In the genomic region with DNA sequence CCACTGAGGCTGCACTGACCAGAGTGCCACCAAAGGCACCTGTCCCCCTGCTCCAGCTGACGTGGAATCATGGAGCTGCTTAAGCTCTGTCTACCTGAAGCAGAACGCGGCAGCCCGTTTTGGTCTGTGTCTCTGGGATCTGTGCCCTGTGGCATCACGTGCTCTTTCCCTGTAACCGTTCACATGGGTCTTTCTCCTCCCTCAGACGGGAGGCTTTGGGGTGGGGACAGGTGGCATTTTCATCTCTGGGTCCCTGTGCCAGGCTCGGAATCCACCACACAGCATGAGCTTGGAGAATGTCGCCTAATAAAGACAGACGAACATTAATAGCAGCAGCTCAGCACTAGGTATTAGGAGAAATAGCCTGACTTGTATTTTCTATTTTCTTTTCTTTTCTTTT, we compare ENCODE assay signal across 12 cellular contexts. TPM values are rescaled to one million over a fixed set of nuclear protein-coding genes. Genes with fewer than 3 reads are reported as not detected.
DNase-seq lines count a peak whose midpoint lies in the region; ATAC-seq and TF ChIP-seq lines count a peak whose summit lies in the region.
"Had no signal": no experiment of that assay in that cellular context is flagged by ENCODE, and none has a peak within 500 bp of the region (broad histone marks: within the 10 kb centered on the region; RNA-seq: fewer than 3 reads in every experiment).

No MANE protein-coding gene starts in this region.

- no peaks in the 10 kb centered on the region for H3K9me2 ChIP-seq in SK-N-SH

- no peak for ATAC-seq in SK-N-SH treated with all-trans-retinoic acid at 6 μM for 48 hours
- ATAC-seq in HG02852 (IDR thresholded peaks at IDR 0.05; ENCODE audit: unreplicated experiment) = no peak

- no peaks in the 10 kb centered on the region for H3K27me3 Mint-ChIP-seq in Calu3 (ENCODE audit: unreplicated experiment)
- H3K27me3 Mint-ChIP-seq in brain = peaks cover 5% of the 10 kb centered on the region
- peaks cover 30% of the 10 kb centered on the region for H3K27me3 Mint-ChIP-seq in nephron (ENCODE audit: low read depth)

- BruUV-seq in Calu3 (replicated peaks; lab: Mats Ljungman, UMichigan) = no TSS peak

- H3K4me3 ChIP-seq in SK-N-SH (ENCODE audit: low read depth in 2 of 2, low read length in 1 of 2) = no peak overlapping the region
- H3K4me3 ChIP-seq: skin epidermis had no signal

- 0 out of 2 replicates have a peak, but pooled peaks cover 7% of the 10 kb centered on the region for H4K20me1 ChIP-seq in SK-N-SH (ENCODE audit: insufficient read depth)

- intact Hi-C loops in Calu3 (cut with micrococcal nuclease; ENCODE audit: unreplicated experiment) = no loop called here

- no peak for TF ChIP-seq CTCF in SK-N-SH (IDR thresholded peaks at IDR 0.05)
- no peak for TF ChIP-seq CTCF in Calu3 (IDR thresholded peaks at IDR 0.05; ENCODE audit: unreplicated experiment)
- no peak for TF ChIP-seq CTCF in brain (conservative IDR thresholded peaks at IDR 0.05)
- no peak for TF ChIP-seq CTCF in nephron (IDR thresholded peaks at IDR 0.05; ENCODE audit: unreplicated experiment in 3 of 3)

- POLR2A ChIA-PET in SK-N-SH (lab: Yijun Ruan, JAX) = interaction anchor here (0.7 kb wide), 1 partner anchor 49 kb away, joined by 3 read pairs; no protein-coding TSS in a partner anchor

- no peak for TF ChIP-seq RAD21 in SK-N-SH (IDR thresholded peaks at IDR 0.05; ENCODE audit: low read length)

- peaks cover 11% of the 10 kb centered on the region; the same call in 1 of the 2 replicates for H3K27me3 ChIP-seq in SK-N-SH (ENCODE audit: insufficient read depth)

- TF ChIP-seq EP300 in SK-N-SH (IDR thresholded peaks at IDR 0.05; ENCODE audit: borderline replicate concordance in 1 of 2, low read depth in 1 of 2, low read length in 1 of 2) = no peak

- H3K36me3 Mint-ChIP-seq in Calu3 (ENCODE audit: insufficient read depth, unreplicated experiment) (peaks cover 73% of the 10 kb centered on the region), brain (no peaks in the 10 kb centered on the region), nephron (ENCODE audit: low read depth) (no peaks in the 10 kb centered on the region)

- no peak overlapping the region for H3K4me2 ChIP-seq in SK-N-SH

- H3K36me3 ChIP-seq in SK-N-SH (replicated peaks in 1 of 2; ENCODE audit: control insufficient read depth in 1 of 2, insufficient read depth in 2 of 2, low read length in 1 of 2) = no peaks in the 10 kb centered on the region

- H3K9me3 ChIP-seq in SK-N-SH = no peaks in the 10 kb centered on the region

- no peak overlapping the region for H3K27ac ChIP-seq in SK-N-SH (ENCODE audit: low read depth in 2 of 2, low read length in 1 of 2)
- H3K27ac ChIP-seq: skin epidermis had no signal

- H3K79me2 ChIP-seq in SK-N-SH (ENCODE audit: insufficient read depth) = no peaks in the 10 kb centered on the region

- H3K4me3 Mint-ChIP-seq in Calu3 (ENCODE audit: low read depth, unreplicated experiment) (peak overlapping the region; percentile 50), brain (peak overlapping the region; percentile 37 to 85 (median 77)), nephron (peak overlapping the region; percentile 77 to 88 (median 86))

- peak overlapping the region; percentile 74 for H3K27ac Mint-ChIP-seq in Calu3 (ENCODE audit: unreplicated experiment)
- peak overlapping the region in 2 of 5 experiments; percentile 66 to 75 for H3K27ac Mint-ChIP-seq in brain
- H3K27ac Mint-ChIP-seq in nephron = no peak overlapping the region

- 81% methylated on average over 7 of the region's 10 CpGs for WGBS in SK-N-SH (ENCODE audit: low lambda C conversion rate)

- H3K4me1 Mint-ChIP-seq in Calu3 (ENCODE audit: low read depth, unreplicated experiment) = peaks cover 12% of the 10 kb centered on the region
- H3K4me1 Mint-ChIP-seq in brain = peaks cover 14% of the 10 kb centered on the region
- peaks cover 8% of the 10 kb centered on the region for H3K4me1 Mint-ChIP-seq in nephron

- peaks cover 0 to 4% of the 10 kb centered on the region in 2 experiments; a peak in 1 of 4 replicates for H3K4me1 ChIP-seq in SK-N-SH (ENCODE audit: control insufficient read depth in 1 of 2, insufficient read depth in 2 of 2, low read depth in 1 of 2, low read length in 1 of 2)

- H3K9ac ChIP-seq in SK-N-SH = no peak overlapping the region

- DNase-seq in SK-N-SH (peak; percentile 20), Calu3 (no peak), HCEC 1CT (no peak), NOMO-1 treated with dmso at 0.1 percent for 144 hours (lab: John Stamatoyannopoulos, UW; ENCODE audit: unreplicated experiment) (no peak)
- DNase-seq: amygdala, Kasumi-1 had no signal

- H3K9me3 Mint-ChIP-seq in Calu3 (ENCODE audit: low read depth, unreplicated experiment) (no peaks in the 10 kb centered on the region), brain (no peaks in the 10 kb centered on the region), nephron (no peaks in the 10 kb centered on the region)

- CTCF ChIA-PET in SK-N-SH (lab: Yijun Ruan, JAX) (interaction anchor here (0.8 to 11.7 kb wide), 6 partner anchors 9 to 47 kb away, joined by 3 to 99 read pairs (median 4); no protein-coding TSS in a partner anchor), Calu3 (lab: Charles Lee) (interaction anchor here (0.6 to 2.1 kb wide), 2 partner anchors 19 to 42 kb away, joined by 4 to 9 read pairs; no protein-coding TSS in a partner anchor)

- H2AFZ ChIP-seq in SK-N-SH (ENCODE audit: low read depth) = no peak overlapping the region

- H3F3A ChIP-seq in SK-N-SH (replicated peaks; ENCODE audit: insufficient read depth) = no peaks in the 10 kb centered on the region

TF ChIP-seq in SK-N-SH, 30 proteins besides CTCF, POLR2A, EP300 and RAD21 (continues in another document):
- TF ChIP-seq USF2 (IDR thresholded peaks at IDR 0.05; ENCODE audit: borderline replicate concordance, low read depth, low read length) (no peak), CHD2 (IDR thresholded peaks at IDR 0.05; ENCODE audit: low read length, partially characterized antibody) (no peak), MXI1 (IDR thresholded peaks at IDR 0.05; ENCODE audit: low read depth, low read length) (no peak), GATA2 (CRISPR knock-in tag; IDR thresholded peaks at IDR 0.05) (no peak), FOXJ3 (CRISPR knock-in tag; IDR thresholded peaks at IDR 0.05) (no peak), NRF1 (IDR thresholded peaks at IDR 0.05; ENCODE audit: low read depth, low read length) (no peak), RFX5 (IDR thresholded peaks at IDR 0.05; ENCODE audit: low read length) (no peak), SIN3A (IDR thresholded peaks at IDR 0.05; ENCODE audit: borderline replicate concordance, low read depth, low read length) (no peak), JUND (IDR thresholded peaks at IDR 0.05) (no peak)
- TF ChIP-seq, protein P1, sequence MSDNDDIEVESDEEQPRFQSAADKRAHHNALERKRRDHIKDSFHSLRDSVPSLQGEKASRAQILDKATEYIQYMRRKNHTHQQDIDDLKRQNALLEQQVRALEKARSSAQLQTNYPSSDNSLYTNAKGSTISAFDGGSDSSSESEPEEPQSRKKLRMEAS (IDR thresholded peaks at IDR 0.05; ENCODE audit: low read depth) = no peak

TF ChIP-seq in SK-N-SH treated with all-trans-retinoic acid at 6 μM for 48 hours, 23 proteins besides CTCF, POLR2A, EP300 and RAD21 (continues in another document):
- TF ChIP-seq ZC3H10 (CRISPR knock-in tag; IDR thresholded peaks at IDR 0.05) (no peak), ARNTL (CRISPR knock-in tag; IDR thresholded peaks at IDR 0.05; ENCODE audit: borderline replicate concordance, low read depth) (no peak), ZNF565 (CRISPR knock-in tag; conservative IDR thresholded peaks at IDR 0.05; ENCODE audit: low read depth) (no peak), OSR1 (CRISPR knock-in tag; IDR thresholded peaks at IDR 0.05) (no peak), PPARA (CRISPR knock-in tag; IDR thresholded peaks at IDR 0.05; ENCODE audit: borderline replicate concordance) (no peak), SNAI2 (CRISPR knock-in tag; IDR thresholded peaks at IDR 0.05) (no peak), BACH2 (CRISPR knock-in tag; IDR thresholded peaks at IDR 0.05; ENCODE audit: borderline replicate concordance) (no peak)
- TF ChIP-seq, protein P2, sequence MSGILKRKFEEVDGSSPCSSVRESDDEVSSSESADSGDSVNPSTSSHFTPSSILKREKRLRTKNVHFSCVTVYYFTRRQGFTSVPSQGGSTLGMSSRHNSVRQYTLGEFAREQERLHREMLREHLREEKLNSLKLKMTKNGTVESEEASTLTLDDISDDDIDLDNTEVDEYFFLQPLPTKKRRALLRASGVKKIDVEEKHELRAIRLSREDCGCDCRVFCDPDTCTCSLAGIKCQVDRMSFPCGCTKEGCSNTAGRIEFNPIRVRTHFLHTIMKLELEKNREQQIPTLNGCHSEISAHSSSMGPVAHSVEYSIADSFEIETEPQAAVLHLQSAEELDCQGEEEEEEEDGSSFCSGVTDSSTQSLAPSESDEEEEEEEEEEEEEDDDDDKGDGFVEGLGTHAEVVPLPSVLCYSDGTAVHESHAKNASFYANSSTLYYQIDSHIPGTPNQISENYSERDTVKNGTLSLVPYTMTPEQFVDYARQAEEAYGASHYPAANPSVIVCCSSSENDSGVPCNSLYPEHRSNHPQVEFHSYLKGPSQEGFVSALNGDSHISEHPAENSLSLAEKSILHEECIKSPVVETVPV (CRISPR knock-in tag; IDR thresholded peaks at IDR 0.05) = no peak

RNA-seq across cellular contexts. Expression of gene ADAP1, which starts 1.6 kb away (rescaled TPM):
- polyA plus RNA-seq in SK-N-SH (2012; rRNA removed) (3.2 and 5.4 TPM in 2 replicates), brain (ENCODE audit: insufficient read depth, low read depth, low replicate concordance) (60.1 TPM)
- polyA plus RNA-seq in SK-N-SH (2012; cell fraction: cytosol; rRNA removed) = 2.0 and 2.8 TPM in 2 replicates
- 8.1 and 8.6 TPM in 2 replicates for polyA plus RNA-seq in SK-N-SH (2012; cell fraction: nucleus; rRNA removed)
- total RNA-seq in Calu3 (2022) = 173 and 220 TPM in 2 replicates

RNA-seq across cellular contexts. Expression of gene COX19, which starts 19.3 kb away (rescaled TPM):
- polyA plus RNA-seq in SK-N-SH (2012; rRNA removed) (7.6 TPM in 2 replicates), brain (ENCODE audit: insufficient read depth, low read depth, low replicate concordance) (2.4 TPM)
- 6.4 and 7.5 TPM in 2 replicates for polyA plus RNA-seq in SK-N-SH (2012; cell fraction: cytosol; rRNA removed)
- polyA plus RNA-seq in SK-N-SH (2012; cell fraction: nucleus; rRNA removed) = 15.5 and 19.8 TPM in 2 replicates
- 37.4 and 39.1 TPM in 2 replicates for total RNA-seq in Calu3 (2022)

RNA-seq across cellular contexts. Expression of gene CYP2W1, which starts 26.9 kb away (rescaled TPM):
- 0.06 and 0.10 TPM in 2 replicates for polyA plus RNA-seq in SK-N-SH (2012; rRNA removed)
- polyA plus RNA-seq in SK-N-SH (2012; cell fraction: cytosol; rRNA removed) = 0.03 TPM in 1 of 2 replicates, not detected in the other
- 0.38 and 0.48 TPM in 2 replicates for polyA plus RNA-seq in SK-N-SH (2012; cell fraction: nucleus; rRNA removed)
- 0.71 and 1.3 TPM in 2 replicates for total RNA-seq in Calu3 (2022)
- polyA plus RNA-seq in brain (ENCODE audit: insufficient read depth, low read depth, low replicate concordance) = not detected
- total RNA-seq: A172 had no signal
